In genomic region chr14:50542941-50543418, GRCh38 we compare ENCODE assay signal across 1 cellular context.
TF ChIP-seq lines count a peak whose summit lies in the region.

No MANE protein-coding gene starts in this region.

TF ChIP-seq in H1, 55 proteins besides CTCF, POLR2A, EP300 and RAD21:
- no peak for TF ChIP-seq CHD7 (IDR thresholded peaks at IDR 0.05; ENCODE audit: insufficient replicate concordance, low read length)
- no peak for TF ChIP-seq KDM1A (IDR thresholded peaks at IDR 0.05; ENCODE audit: borderline replicate concordance, low read length)
- no peak for TF ChIP-seq MAX (IDR thresholded peaks at IDR 0.05)
- no peak for TF ChIP-seq POLR2AphosphoS5 (IDR thresholded peaks at IDR 0.05; ENCODE audit: low read depth, low read length)
- no peak for TF ChIP-seq BRCA1 (IDR thresholded peaks at IDR 0.05; ENCODE audit: low read depth, low read length)
- TF ChIP-seq USF2 (IDR thresholded peaks at IDR 0.05; ENCODE audit: low read length) = no peak
- TF ChIP-seq ATF3 (IDR thresholded peaks at IDR 0.05; ENCODE audit: insufficient read depth, low read depth, low read length) = no peak
- no peak for TF ChIP-seq SUZ12 (IDR thresholded peaks at IDR 0.05; ENCODE audit: low read length)
